In genomic region chr14:75559451-75560187, GRCh38 we compare ENCODE assay signal across 9 cellular contexts. TPM values are rescaled to one million over a fixed set of nuclear protein-coding genes. Genes with fewer than 3 reads are reported as not detected.
A peak's percentile ranks its signal among the peaks of the same experiment; 100 is the strongest.
DNase-seq lines count a peak whose midpoint lies in the region; ATAC-seq lines count a peak whose summit lies in the region.
"Had no signal": no experiment of that assay in that cellular context is flagged by ENCODE, and none has a peak within 500 bp of the region (broad histone marks: within the 10 kb centered on the region; RNA-seq: fewer than 3 reads in every experiment).

No MANE protein-coding gene starts in this region.

- DNase-seq in activated CD4-positive, alpha-beta T cell treated with anti-CD3 and anti-CD28 coated beads for 36 hours, result peak; percentile 85
- no peak for DNase-seq in activated CD4-positive, alpha-beta T cell treated with anti-CD3 and anti-CD28 coated beads for 1 hour
- DNase-seq in SW480 (ENCODE audit: low spot score), result peak; percentile 60
- DNase-seq in fibroblast of gingiva (ENCODE audit: low read depth), result peak; percentile 88
- peak; percentile 40 for DNase-seq in stromal cell of bone marrow (ENCODE audit: low read depth)

- POLR2A ChIA-PET in activated CD4-positive, alpha-beta T cell treated with anti-CD3 and anti-CD28 coated beads for 36 hours (lab: Charles Lee), result interaction anchor here (0.6 to 4.1 kb wide), 5 partner anchors 12 to 38 kb away, joined by 3 to 19 read pairs (median 5); partner anchors contain the start of gene BATF

- peak overlapping the region; percentile 93 for H3K27ac Mint-ChIP-seq in activated CD4-positive, alpha-beta T cell treated with anti-CD3 and anti-CD28 coated beads for 36 hours
- H3K27ac Mint-ChIP-seq: memory B cell had no signal

- H3K27me3 Mint-ChIP-seq in activated CD4-positive, alpha-beta T cell treated with anti-CD3 and anti-CD28 coated beads for 36 hours, result no peaks in the 10 kb centered on the region

- peaks cover 7% of the 10 kb centered on the region for H3K9me3 Mint-ChIP-seq in activated CD4-positive, alpha-beta T cell treated with anti-CD3 and anti-CD28 coated beads for 36 hours (ENCODE audit: low read depth)
- H3K9me3 Mint-ChIP-seq: memory B cell had no signal

- peak; percentile 59 for ATAC-seq in activated CD4-positive, alpha-beta T cell treated with anti-CD3 and anti-CD28 coated beads for 36 hours
- no peak for ATAC-seq in GM19397 (IDR thresholded peaks at IDR 0.05; ENCODE audit: unreplicated experiment)
- no peak for ATAC-seq in HG03175 (IDR thresholded peaks at IDR 0.05; ENCODE audit: unreplicated experiment)
- ATAC-seq in HG03520 (IDR thresholded peaks at IDR 0.05; ENCODE audit: unreplicated experiment), result no peak

- peaks cover 78% of the 10 kb centered on the region for H3K4me1 Mint-ChIP-seq in activated CD4-positive, alpha-beta T cell treated with anti-CD3 and anti-CD28 coated beads for 36 hours

- peaks cover 2% of the 10 kb centered on the region for H3K36me3 Mint-ChIP-seq in activated CD4-positive, alpha-beta T cell treated with anti-CD3 and anti-CD28 coated beads for 36 hours (ENCODE audit: low read depth)

- intact Hi-C loops in activated CD4-positive, alpha-beta T cell treated with anti-CD3 and anti-CD28 coated beads for 36 hours (cut with DNase I, micrococcal nuclease), result loop anchor here (1.0 to 5.0 kb wide), 6 partner anchors 16 to 432 kb away; partner anchors contain the start of genes JDP2 (in 2 of the 2), NEK9 (in 1 of the 2) and TMED10 (in 1 of the 2)

- peak overlapping the region; percentile 13 for H3K4me3 Mint-ChIP-seq in activated CD4-positive, alpha-beta T cell treated with anti-CD3 and anti-CD28 coated beads for 36 hours
- H3K4me3 Mint-ChIP-seq: memory B cell had no signal

- CTCF ChIA-PET in activated CD4-positive, alpha-beta T cell treated with anti-CD3 and anti-CD28 coated beads for 36 hours (lab: Charles Lee), result interaction anchor here (0.6 to 7.1 kb wide), 10 partner anchors 9 to 1687 kb away, joined by 3 to 98 read pairs (median 5); partner anchors contain the start of genes BATF and FLVCR2

RNA-seq across cellular contexts. Expression of gene FLVCR2, which starts 18.8 kb away (rescaled TPM):
- total RNA-seq in activated CD4-positive, alpha-beta T cell treated with anti-CD3 and anti-CD28 coated beads for 36 hours, result 1 to 10 TPM; 2.2 to 3.2 TPM

RNA-seq across cellular contexts. Expression of gene BATF, which starts 37.4 kb away (rescaled TPM):
- total RNA-seq in activated CD4-positive, alpha-beta T cell treated with anti-CD3 and anti-CD28 coated beads for 36 hours, result 100 to 1,000 TPM; 165 to 187 TPM
